ENCODE assay signal across 27 cellular contexts in genomic region chr12:11970155-11970520, GRCh38.
"Had no signal": no experiment of that assay in that cellular context is flagged by ENCODE, and none has a peak within 500 bp of the region (broad histone marks: within the 10 kb centered on the region; RNA-seq: fewer than 3 reads in every experiment).

No MANE protein-coding gene starts in this region.

- ATAC-seq: activated CD4-positive, alpha-beta T cell treated with anti-CD3 and anti-CD28 coated beads for 36 hours; activated CD8-positive, alpha-beta T cell treated with anti-CD3 and anti-CD28 coated beads, Interleukin-2, amount 10 ng/mL, durations not matched to agents 7 days and 5 days; activated naive CD8-positive, alpha-beta T cell treated with anti-CD3 and anti-CD28 coated beads, Interleukin-2, amount 50 U/mL, for 24 hours; gastroesophageal sphincter; heart right ventricle; left lung; mucosa of descending colon; naive thymus-derived CD4-positive, alpha-beta T cell; right lobe of liver; SK-N-SH treated with all-trans-retinoic acid at 6 μM for 48 hours had no signal

- H3K4me1 ChIP-seq: gastroesophageal sphincter, left lung, prostate gland, right lobe of liver had no signal

- H3K27ac ChIP-seq: gastroesophageal sphincter, heart right ventricle, left lung, prostate gland, right lobe of liver, suprapubic skin, upper lobe of left lung, VCaP had no signal

- DNase-seq: activated CD4-positive, alpha-beta T cell treated with anti-CD3 and anti-CD28 coated beads for 36 hours; activated CD8-positive, alpha-beta memory T cell treated with anti-CD3 and anti-CD28 coated beads, Interleukin-2, amount 50 U/mL, for 4 hours; activated CD8-positive, alpha-beta T cell treated with anti-CD3 and anti-CD28 coated beads, Interleukin-2, amount 10 ng/mL, durations not matched to agents 7 days and 5 days; activated naive CD8-positive, alpha-beta T cell treated with anti-CD3 and anti-CD28 coated beads, Interleukin-2, amount 50 U/mL, for 24 hours; activated T-cell treated with anti-CD3 and anti-CD28 coated beads, Interleukin-2, amount 50 U/mL, for 48 hours; aorta; cerebellar nuclear complex; erythroblast; heart right ventricle; kidney; left lung; mammary epithelial cell; mucosa of descending colon; naive thymus-derived CD4-positive, alpha-beta T cell; occipital lobe; right lobe of liver; T-helper 1 cell; upper lobe of left lung had no signal

- H3K4me1 Mint-ChIP-seq: activated CD4-positive, alpha-beta T cell treated with anti-CD3 and anti-CD28 coated beads for 36 hours; activated naive CD8-positive, alpha-beta T cell treated with anti-CD3 and anti-CD28 coated beads, Interleukin-2, amount 50 U/mL, for 24 hours had no signal

- H3K27me3 Mint-ChIP-seq: activated naive CD8-positive, alpha-beta T cell treated with anti-CD3 and anti-CD28 coated beads, Interleukin-2, amount 50 U/mL, for 24 hours had no signal

- H3K36me3 ChIP-seq: breast epithelium, gastroesophageal sphincter, heart right ventricle, left lung, prostate gland, right lobe of liver, suprapubic skin, upper lobe of left lung had no signal

- H3K27ac Mint-ChIP-seq: activated CD4-positive, alpha-beta T cell treated with anti-CD3 and anti-CD28 coated beads for 36 hours; activated CD8-positive, alpha-beta T cell treated with anti-CD3 and anti-CD28 coated beads, Interleukin-2, amount 10 ng/mL, durations not matched to agents 7 days and 5 days; activated naive CD8-positive, alpha-beta T cell treated with anti-CD3 and anti-CD28 coated beads, Interleukin-2, amount 50 U/mL, for 24 hours; dendritic cell treated with granulocyte-macrophage colony-stimulating factor and Interleukin-4, amounts not matched to agents 40 ng/mL and 50 ng/mL, for 4 days; stimulated activated naive CD8-positive, alpha-beta T cell treated with anti-CD3 and anti-CD28 coated beads, Interleukin-15, Interleukin-2, amounts not matched to agents 100 ng/mL and 50 ng/mL, for 24 hours had no signal

- H3K27me3 ChIP-seq: breast epithelium, gastroesophageal sphincter, heart right ventricle, left lung, right lobe of liver, suprapubic skin, upper lobe of left lung had no signal

- H3K9me3 ChIP-seq: breast epithelium, gastroesophageal sphincter, heart right ventricle, left lung, mucosa of descending colon, prostate gland, right lobe of liver, suprapubic skin, upper lobe of left lung had no signal

- H3K9me3 Mint-ChIP-seq: activated naive CD8-positive, alpha-beta T cell treated with anti-CD3 and anti-CD28 coated beads, Interleukin-2, amount 50 U/mL, for 24 hours; dendritic cell treated with granulocyte-macrophage colony-stimulating factor and Interleukin-4, amounts not matched to agents 40 ng/mL and 50 ng/mL, for 4 days; stimulated activated naive CD8-positive, alpha-beta T cell treated with anti-CD3 and anti-CD28 coated beads, Interleukin-15, Interleukin-2, amounts not matched to agents 100 ng/mL and 50 ng/mL, for 24 hours had no signal

- H3K4me3 Mint-ChIP-seq: activated CD4-positive, alpha-beta T cell treated with anti-CD3 and anti-CD28 coated beads for 36 hours; activated CD8-positive, alpha-beta T cell treated with anti-CD3 and anti-CD28 coated beads, Interleukin-2, amount 10 ng/mL, durations not matched to agents 7 days and 5 days; activated naive CD8-positive, alpha-beta T cell treated with anti-CD3 and anti-CD28 coated beads, Interleukin-2, amount 50 U/mL, for 24 hours; dendritic cell treated with granulocyte-macrophage colony-stimulating factor and Interleukin-4, amounts not matched to agents 40 ng/mL and 50 ng/mL, for 4 days; naive thymus-derived CD4-positive, alpha-beta T cell; stimulated activated naive CD8-positive, alpha-beta T cell treated with anti-CD3 and anti-CD28 coated beads, Interleukin-15, Interleukin-2, amounts not matched to agents 100 ng/mL and 50 ng/mL, for 24 hours had no signal

- H3K4me3 ChIP-seq: breast epithelium, gastroesophageal sphincter, heart right ventricle, left lung, mucosa of descending colon, prostate gland, right lobe of liver, smooth muscle cell, suprapubic skin, upper lobe of left lung had no signal
